ENCODE assay signal across 1 cellular context in genomic region chr12:49631336-49631907, GRCh38.
TF ChIP-seq lines count a peak whose summit lies in the region.

No MANE protein-coding gene starts in this region.

TF ChIP-seq in K562, 482 proteins besides CTCF, POLR2A, EP300 and RAD21:
- no peak for TF ChIP-seq SMARCA4 (IDR thresholded peaks at IDR 0.05)
- TF ChIP-seq BDP1 (IDR thresholded peaks at IDR 0.05; ENCODE audit: insufficient read depth, insufficient read length): no peak
- no peak for TF ChIP-seq HBP1 (CRISPR knock-in tag; IDR thresholded peaks at IDR 0.05)
- TF ChIP-seq, protein P1, sequence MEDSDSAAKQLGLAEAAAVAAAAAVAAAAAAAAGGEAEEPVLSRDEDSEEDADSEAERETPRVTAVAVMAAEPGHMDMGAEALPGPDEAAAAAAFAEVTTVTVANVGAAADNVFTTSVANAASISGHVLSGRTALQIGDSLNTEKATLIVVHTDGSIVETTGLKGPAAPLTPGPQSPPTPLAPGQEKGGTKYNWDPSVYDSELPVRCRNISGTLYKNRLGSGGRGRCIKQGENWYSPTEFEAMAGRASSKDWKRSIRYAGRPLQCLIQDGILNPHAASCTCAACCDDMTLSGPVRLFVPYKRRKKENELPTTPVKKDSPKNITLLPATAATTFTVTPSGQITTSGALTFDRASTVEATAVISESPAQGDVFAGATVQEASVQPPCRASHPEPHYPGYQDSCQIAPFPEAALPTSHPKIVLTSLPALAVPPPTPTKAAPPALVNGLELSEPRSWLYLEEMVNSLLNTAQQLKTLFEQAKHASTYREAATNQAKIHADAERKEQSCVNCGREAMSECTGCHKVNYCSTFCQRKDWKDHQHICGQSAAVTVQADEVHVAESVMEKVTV (CRISPR knock-in tag; IDR thresholded peaks at IDR 0.05): no peak
